In the genomic region with DNA sequence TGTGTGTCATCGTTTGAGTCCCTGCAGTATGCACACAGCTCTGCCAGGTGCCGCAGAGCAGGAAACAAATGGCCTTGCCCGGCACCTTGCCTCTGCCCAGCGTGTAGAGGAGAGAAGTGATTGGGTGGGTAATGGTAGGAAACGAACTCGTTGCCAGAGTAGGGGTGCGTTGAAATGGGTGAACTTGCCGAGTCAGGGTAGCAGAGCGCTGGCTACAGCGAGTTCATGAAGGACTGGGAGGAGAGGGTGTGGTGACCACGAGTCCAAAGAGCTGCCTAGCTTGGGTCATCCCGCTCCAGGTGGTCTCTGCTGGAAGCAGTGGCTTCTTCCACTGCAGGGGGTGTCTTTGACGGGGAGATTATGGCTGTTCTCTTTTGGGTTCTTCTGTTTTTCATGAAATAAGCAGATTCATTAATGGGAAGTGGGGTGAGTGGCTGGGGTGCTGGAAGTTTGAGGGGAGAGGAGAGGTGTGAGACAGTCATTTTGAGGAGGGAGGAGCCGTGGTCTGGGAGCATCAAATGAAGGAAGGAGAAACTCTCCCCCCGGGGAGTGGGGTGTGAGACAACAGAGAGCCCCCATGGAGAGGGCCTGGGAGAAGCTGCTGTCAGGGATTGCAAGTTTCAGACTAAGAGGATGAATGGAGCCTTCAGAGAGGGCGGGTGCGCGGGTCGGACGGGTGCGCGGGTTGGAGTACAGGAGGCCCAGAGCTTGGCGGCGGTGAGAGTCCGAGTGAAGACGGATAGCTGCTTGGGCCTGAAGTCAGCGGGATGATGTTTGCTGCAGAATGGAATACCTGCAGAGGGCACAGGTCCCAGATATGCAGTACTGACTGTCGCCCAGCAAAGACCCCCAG, we compare ENCODE assay signal across 22 cellular contexts. TPM values are rescaled to one million over a fixed set of nuclear protein-coding genes. Genes with fewer than 3 reads are reported as not detected.
DNase-seq lines count a peak whose midpoint lies in the region; ATAC-seq and TF ChIP-seq lines count a peak whose summit lies in the region.
"Had no signal": no experiment of that assay in that cellular context is flagged by ENCODE, and none has a peak within 500 bp of the region (broad histone marks: within the 10 kb centered on the region; RNA-seq: fewer than 3 reads in every experiment).

No MANE protein-coding gene starts in this region.

- H3F3A ChIP-seq in GM23248 (ENCODE audit: insufficient read depth), result no peaks in the 10 kb centered on the region

- H3K4me1 Mint-ChIP-seq in activated naive CD4-positive, alpha-beta T cell treated with anti-CD3 and anti-CD28 coated beads for 36 hours (ENCODE audit: low read depth), result peaks cover 79% of the 10 kb centered on the region
- peaks cover 44% of the 10 kb centered on the region for H3K4me1 Mint-ChIP-seq in endodermal cell
- H3K4me1 Mint-ChIP-seq in stimulated activated effector memory CD8-positive, alpha-beta T cell treated with anti-CD3 and anti-CD28 coated beads, Interleukin-12 subunit alpha, Interleukin-12 subunit beta, amount 100 ng/mL, for 72 hours, result peaks cover 74% of the 10 kb centered on the region

- no peak overlapping the region for H3K4me2 ChIP-seq in GM23248 (ENCODE audit: unreplicated experiment)

- H3K4me3 Mint-ChIP-seq in activated naive CD4-positive, alpha-beta T cell treated with anti-CD3 and anti-CD28 coated beads for 36 hours, result no peak overlapping the region
- H3K4me3 Mint-ChIP-seq in endodermal cell, result no peak overlapping the region
- peak overlapping the region; percentile 59 for H3K4me3 Mint-ChIP-seq in stimulated activated effector memory CD8-positive, alpha-beta T cell treated with anti-CD3 and anti-CD28 coated beads, Interleukin-12 subunit alpha, Interleukin-12 subunit beta, amount 100 ng/mL, for 72 hours

- ATAC-seq in stimulated activated effector memory CD8-positive, alpha-beta T cell treated with anti-CD3 and anti-CD28 coated beads, Interleukin-12 subunit alpha, Interleukin-12 subunit beta, amount 100 ng/mL, for 72 hours, result no peak
- no peak for ATAC-seq in GM21619 (IDR thresholded peaks at IDR 0.05; ENCODE audit: unreplicated experiment)

- peaks cover 5% of the 10 kb centered on the region; the same call in 1 of the 2 replicates for H4K20me1 ChIP-seq in GM23248 (ENCODE audit: insufficient read depth)

- peaks cover 100% of the 10 kb centered on the region for H3K79me2 ChIP-seq in GM23248 (ENCODE audit: insufficient read depth)

- TF ChIP-seq CTCF in HEK293 (tag by site-specific recombination; IDR thresholded peaks at IDR 0.05), result no peak
- no peak for TF ChIP-seq CTCF in endodermal cell (conservative IDR thresholded peaks at IDR 0.05)
- no peak for TF ChIP-seq CTCF in coronary artery (IDR thresholded peaks at IDR 0.05)

- no peak overlapping the region for H3K4me3 ChIP-seq in HEK293 (ENCODE audit: low read depth, low read length)
- H3K4me3 ChIP-seq in endodermal cell (ENCODE audit: low read length), result no peak overlapping the region
- no peak overlapping the region for H3K4me3 ChIP-seq in coronary artery
- no peak overlapping the region for H3K4me3 ChIP-seq in GM23248
- H3K4me3 ChIP-seq: adrenal gland, GM12878, lung, MG63, uterus had no signal

- H3K27ac Mint-ChIP-seq in activated naive CD4-positive, alpha-beta T cell treated with anti-CD3 and anti-CD28 coated beads for 36 hours, result peak overlapping the region; percentile 59
- peak overlapping the region; percentile 70 for H3K27ac Mint-ChIP-seq in endodermal cell
- H3K27ac Mint-ChIP-seq in stimulated activated effector memory CD8-positive, alpha-beta T cell treated with anti-CD3 and anti-CD28 coated beads, Interleukin-12 subunit alpha, Interleukin-12 subunit beta, amount 100 ng/mL, for 72 hours, result peak overlapping the region; percentile 18

- POLR2A ChIA-PET in HEK293 (lab: Yijun Ruan, JAX), result no interaction called here

- H3K4me1 ChIP-seq in HEK293 (ENCODE audit: control insufficient read depth, insufficient read depth, low read length) (0 out of 2 replicates have a peak, but pooled peaks cover 2% of the 10 kb centered on the region), endodermal cell (ENCODE audit: control insufficient read depth, insufficient read depth, low read length) (peaks cover 13% of the 10 kb centered on the region), GM23248 (ENCODE audit: insufficient read depth) (no peaks in the 10 kb centered on the region)
- H3K4me1 ChIP-seq: uterus had no signal

- CTCF ChIA-PET in activated naive CD4-positive, alpha-beta T cell treated with anti-CD3 and anti-CD28 coated beads for 36 hours (lab: Charles Lee), result no interaction called here
- CTCF ChIA-PET in HEK293 (lab: Yijun Ruan, JAX), result interaction anchor here (1.8 to 2.4 kb wide), 2 partner anchors 16 to 41 kb away, joined by 7 to 8 read pairs; no protein-coding TSS in a partner anchor

- DNase-seq in activated naive CD4-positive, alpha-beta T cell treated with anti-CD3 and anti-CD28 coated beads for 36 hours, result no peak
- no peak for DNase-seq in activated naive CD4-positive, alpha-beta T cell treated with anti-CD3 and anti-CD28 coated beads, Interleukin-2, amount 50 U/mL, for 16 hours
- DNase-seq in endodermal cell (peak; percentile 53), coronary artery (ENCODE audit: low spot score) (no peak), GM23248 (no peak)
- no peak for DNase-seq in stimulated activated effector memory CD8-positive, alpha-beta T cell treated with anti-CD3 and anti-CD28 coated beads, Interleukin-12 subunit alpha, Interleukin-12 subunit beta, amount 100 ng/mL, for 72 hours (ENCODE audit: low spot score in 2 of 2)
- DNase-seq: activated CD8-positive, alpha-beta memory T cell treated with anti-CD3 and anti-CD28 coated beads, Interleukin-2, amount 50 U/mL, for 4 hours; adrenal gland; caudate nucleus; DMS 273 treated with DMSO at 0.1 percent for 48 hours; effector memory CD4-positive, alpha-beta T cell; GDM1; head of caudate nucleus; MG63; NCI-H1930; NCI-H446 treated with DMSO at 0.1 percent for 48 hours; stimulated activated CD4-positive, alpha-beta T cell treated with anti-CD3 and anti-CD28 coated beads, Interleukin-15, amount 100 ng/mL, for 24 hours; uterus had no signal

- H3K9me2 ChIP-seq in GM23248 (ENCODE audit: insufficient read depth), result no peaks in the 10 kb centered on the region

- H3K27me3 ChIP-seq in endodermal cell (ENCODE audit: control insufficient read depth, insufficient read depth, low read length, poor library complexity, severe bottlenecking), result no peaks in the 10 kb centered on the region
- H3K27me3 ChIP-seq in GM23248 (replicated peaks; ENCODE audit: insufficient read depth), result no peaks in the 10 kb centered on the region
- H3K27me3 ChIP-seq: adrenal gland, MG63, uterus had no signal

- H3K36me3 ChIP-seq in HEK293 (ENCODE audit: control insufficient read depth in 2 of 2, insufficient read depth in 1 of 2, low read length in 2 of 2) (no peaks in the 10 kb centered on the region), endodermal cell (ENCODE audit: control insufficient read depth, insufficient read depth, low read length) (peaks cover 19% of the 10 kb centered on the region), GM23248 (ENCODE audit: low read depth) (no peaks in the 10 kb centered on the region)
- H3K36me3 ChIP-seq: adrenal gland, uterus had no signal

- H3K27me3 Mint-ChIP-seq in activated naive CD4-positive, alpha-beta T cell treated with anti-CD3 and anti-CD28 coated beads for 36 hours (ENCODE audit: low read depth), result no peaks in the 10 kb centered on the region
- no peaks in the 10 kb centered on the region for H3K27me3 Mint-ChIP-seq in endodermal cell (ENCODE audit: insufficient read depth)

- H2AFZ ChIP-seq in GM23248, result no peak overlapping the region

- H3K9me3 ChIP-seq in HEK293 (ENCODE audit: control insufficient read depth, insufficient read depth, low read depth, low read length) (peaks cover 2% of the 10 kb centered on the region; the same call in 1 of the 2 replicates), endodermal cell (ENCODE audit: control insufficient read depth, low read length) (peaks cover 23% of the 10 kb centered on the region), GM23248 (ENCODE audit: low read depth) (peaks cover 2% of the 10 kb centered on the region)
- H3K9me3 ChIP-seq: adrenal gland, uterus had no signal

- intact Hi-C loops in activated naive CD4-positive, alpha-beta T cell treated with anti-CD3 and anti-CD28 coated beads for 36 hours (cut with micrococcal nuclease), result no loop called here

- H3K9ac ChIP-seq in endodermal cell (ENCODE audit: extremely low read depth, low read length, poor library complexity, severe bottlenecking), result no peak overlapping the region
- H3K9ac ChIP-seq in GM23248, result no peak overlapping the region

- H3K27ac ChIP-seq in HEK293 (ENCODE audit: extremely low read depth, low read depth, low read length), result no peak overlapping the region
- peak overlapping the region; percentile 19 for H3K27ac ChIP-seq in endodermal cell (ENCODE audit: low read depth, low read length)
- H3K27ac ChIP-seq in coronary artery, result no peak overlapping the region
- no peak overlapping the region for H3K27ac ChIP-seq in GM23248
- H3K27ac ChIP-seq: uterus had no signal

- in situ Hi-C loops in GM23248 (cut with MboI), result no loop called here

- peaks cover 7% of the 10 kb centered on the region for H3K9me3 Mint-ChIP-seq in activated naive CD4-positive, alpha-beta T cell treated with anti-CD3 and anti-CD28 coated beads for 36 hours
- H3K9me3 Mint-ChIP-seq in endodermal cell, result peaks cover 27% of the 10 kb centered on the region
- no peaks in the 10 kb centered on the region for H3K9me3 Mint-ChIP-seq in stimulated activated effector memory CD8-positive, alpha-beta T cell treated with anti-CD3 and anti-CD28 coated beads, Interleukin-12 subunit alpha, Interleukin-12 subunit beta, amount 100 ng/mL, for 72 hours

- H3K36me3 Mint-ChIP-seq in activated naive CD4-positive, alpha-beta T cell treated with anti-CD3 and anti-CD28 coated beads for 36 hours (ENCODE audit: low read depth), result peaks cover 29% of the 10 kb centered on the region
- H3K36me3 Mint-ChIP-seq in endodermal cell (ENCODE audit: low read depth), result peaks cover 30% of the 10 kb centered on the region
- peaks cover 13% of the 10 kb centered on the region for H3K36me3 Mint-ChIP-seq in stimulated activated effector memory CD8-positive, alpha-beta T cell treated with anti-CD3 and anti-CD28 coated beads, Interleukin-12 subunit alpha, Interleukin-12 subunit beta, amount 100 ng/mL, for 72 hours

- 91 to 92% methylated on average over 18 to 28 of the region's 28 CpGs for WGBS in endodermal cell (ENCODE audit: insufficient coverage in 1 of 2, insufficient read length in 1 of 2), 2 experiments
- WGBS in GM23248 (ENCODE audit: low coverage in 1 of 2, low lambda C conversion rate in 2 of 2, missing lambda C conversion rate in 2 of 2), 2 experiments, result 93 to 96% methylated on average over 28 of the region's 28 CpGs

RNA-seq across cellular contexts. Expression of a gene that starts 26.2 kb away (rescaled TPM):
- total RNA-seq in activated naive CD4-positive, alpha-beta T cell treated with anti-CD3 and anti-CD28 coated beads for 36 hours, result 10 to 100 TPM; 31.5 to 34.7 TPM
- total RNA-seq in endodermal cell, result 10 to 100 TPM; 35.5 to 37.5 TPM
- 36.0 TPM for polyA plus RNA-seq in endodermal cell (2013, experiment 1 of 2)
- polyA plus RNA-seq in endodermal cell (2013, experiment 2 of 2), result 35.4 TPM
- total RNA-seq in GM23248 (2014; rRNA removed; shearing (Covaris generic)), result 14.7 and 26.2 TPM in 2 replicates
- polyA plus RNA-seq in GM23248 (2016; fragmentation: Nextera tagmentation; extraction: Ambion mirVana), result 18.5 and 21.3 TPM in 2 replicates

RNA-seq across cellular contexts. Expression of a gene that starts 54.8 kb away (rescaled TPM):
- 10 to 100 TPM; 55.5 to 55.9 TPM for total RNA-seq in activated naive CD4-positive, alpha-beta T cell treated with anti-CD3 and anti-CD28 coated beads for 36 hours
- total RNA-seq in endodermal cell, result 100 to 1,000 TPM in 1 of 2 donors, 10 to 100 TPM in 1; 93.5 to 108 TPM
- polyA plus RNA-seq in endodermal cell (2013, experiment 1 of 2), result 149 TPM
- polyA plus RNA-seq in endodermal cell (2013, experiment 2 of 2), result 135 TPM
- 283 and 423 TPM in 2 replicates for total RNA-seq in GM23248 (2014; rRNA removed; shearing (Covaris generic))
- polyA plus RNA-seq in GM23248 (2016; fragmentation: Nextera tagmentation; extraction: Ambion mirVana), result 370 and 384 TPM in 2 replicates

Comparison
In these comparisons a context has a peak if more than half of its experiments do, and no peak if none do; other contexts are left out.
1. H3K27ac Mint-ChIP-seq: peak in every context shown above with its lines; median percentile 70 in endodermal cell; 59 in activated naive CD4-positive, alpha-beta T cell treated with anti-CD3 and anti-CD28 coated beads for 36 hours; 18 in stimulated activated effector memory CD8-positive, alpha-beta T cell treated with anti-CD3 and anti-CD28 coated beads, Interleukin-12 subunit alpha, Interleukin-12 subunit beta, amount 100 ng/mL, for 72 hours.